ENCODE assay signal across 13 cellular contexts in genomic region chr6:163500105-163500504, GRCh38.
"Had no signal": no experiment of that assay in that cellular context is flagged by ENCODE, and none has a peak within 500 bp of the region (broad histone marks: within the 10 kb centered on the region; RNA-seq: fewer than 3 reads in every experiment).

No MANE protein-coding gene starts in this region.

- H3K27ac ChIP-seq: breast epithelium, gastroesophageal sphincter, hepatocyte, transverse colon had no signal

- H3K4me1 ChIP-seq: breast epithelium had no signal

- DNase-seq: activated effector memory CD4-positive, alpha-beta T cell treated with Interleukin-2 at 50 U/mL for 16 hours; amygdala; kidney; midbrain; stimulated activated CD4-positive, alpha-beta T cell treated with anti-CD3 and anti-CD28 coated beads, Interleukin-1b, Interleukin-23, amount 100 ng/mL, for 48 hours; stimulated activated naive CD4-positive, alpha-beta T cell; substantia nigra; transverse colon had no signal

- H3K4me2 ChIP-seq: hepatocyte had no signal

- H3K27me3 ChIP-seq: breast epithelium, gastroesophageal sphincter, hepatocyte, transverse colon had no signal

- H3K36me3 ChIP-seq: breast epithelium, gastroesophageal sphincter, transverse colon had no signal

- H3K4me3 ChIP-seq: breast epithelium, gastroesophageal sphincter, hepatocyte, transverse colon had no signal

- H2AFZ ChIP-seq: hepatocyte had no signal

- ATAC-seq: activated CD4-positive, CD25-positive, alpha-beta regulatory T cell treated with anti-CD3 and anti-CD28 coated beads, Interleukin-2, amount 50 U/mL, for 24 hours; activated naive CD4-positive, alpha-beta T cell treated with anti-CD3 and anti-CD28 coated beads, Interleukin-2, amount 50 U/mL, for 72 hours; gastroesophageal sphincter had no signal

- H3K9me3 ChIP-seq: gastroesophageal sphincter, transverse colon had no signal
